Comparison of ENCODE assay signal across 19 cellular contexts in genomic region chr16:50612849-50613198, GRCh38.
A peak's percentile ranks its signal among the peaks of the same experiment; 100 is the strongest.
DNase-seq lines count a peak whose midpoint lies in the region; ATAC-seq and TF ChIP-seq lines count a peak whose summit lies in the region.
"Had no signal": no experiment of that assay in that cellular context is flagged by ENCODE, and none has a peak within 500 bp of the region (broad histone marks: within the 10 kb centered on the region; RNA-seq: fewer than 3 reads in every experiment).

No MANE protein-coding gene starts in this region.

- TF ChIP-seq CTCF in esophagus muscularis mucosa (IDR thresholded peaks at IDR 0.05) (no peak), neural progenitor cell (IDR thresholded peaks at IDR 0.05) (no peak), upper lobe of right lung (IDR thresholded peaks at IDR 0.05) (no peak)

- H3K9ac ChIP-seq in neural progenitor cell = no peak overlapping the region
- H3K9ac ChIP-seq: parathyroid adenoma had no signal

- peaks cover 0 to 3% (median 0%) of the 10 kb centered on the region in 4 donors for H3K36me3 ChIP-seq in esophagus muscularis mucosa
- H3K36me3 ChIP-seq in neural progenitor cell = no peaks in the 10 kb centered on the region
- no peaks in the 10 kb centered on the region for H3K36me3 ChIP-seq in upper lobe of right lung
- H3K36me3 ChIP-seq: BE2C had no signal

- ATAC-seq in activated naive CD4-positive, alpha-beta T cell treated with anti-CD3 and anti-CD28 coated beads, Interleukin-2, amount 50 U/mL, for 72 hours = no peak
- ATAC-seq in upper lobe of right lung (no peak), GM18909 (IDR thresholded peaks at IDR 0.05; ENCODE audit: poor library complexity, unreplicated experiment) (no peak)

- no peak for TF ChIP-seq EP300 in esophagus muscularis mucosa (IDR thresholded peaks at IDR 0.05)

- no peaks in the 10 kb centered on the region for H3K9me3 Mint-ChIP-seq in activated naive CD4-positive, alpha-beta T cell treated with anti-CD3 and anti-CD28 coated beads, Interleukin-2, amount 50 U/mL, for 72 hours
- H3K9me3 Mint-ChIP-seq in activated naive CD4-positive, alpha-beta T cell treated with anti-CD3 and anti-CD28 coated beads, Interleukin-2, amount 10 ng/mL, durations not matched to agents 7 days and 5 days = no peaks in the 10 kb centered on the region
- no peaks in the 10 kb centered on the region for H3K9me3 Mint-ChIP-seq in neural progenitor cell
- H3K9me3 Mint-ChIP-seq: activated CD4-positive, alpha-beta memory T cell treated with anti-CD3 and anti-CD28 coated beads, Interleukin-2, amount 10 ng/mL, durations not matched to agents 7 days and 5 days; activated naive CD4-positive, alpha-beta T cell treated with anti-CD3 and anti-CD28 coated beads, Interleukin-2, amount 50 U/mL, for 24 hours; stimulated activated naive CD8-positive, alpha-beta T cell treated with anti-CD3 and anti-CD28 coated beads, Interleukin-15, Interleukin-2, amounts not matched to agents 100 ng/mL and 50 ng/mL, for 24 hours had no signal

- H3K27ac ChIP-seq in esophagus muscularis mucosa (replicated peaks in 1 of 4) (peak overlapping the region; percentile 85 to 92 (median 88)), neural progenitor cell (no peak overlapping the region), upper lobe of right lung (peak overlapping the region; percentile 63)
- H3K27ac ChIP-seq: HL-60, parathyroid adenoma had no signal

- CTCF ChIA-PET in activated naive CD4-positive, alpha-beta T cell treated with anti-CD3 and anti-CD28 coated beads, Interleukin-2, amount 10 ng/mL, durations not matched to agents 7 days and 5 days (lab: Charles Lee) = no interaction called here

- no peak overlapping the region for H3K4me3 Mint-ChIP-seq in activated naive CD4-positive, alpha-beta T cell treated with anti-CD3 and anti-CD28 coated beads, Interleukin-2, amount 10 ng/mL, durations not matched to agents 7 days and 5 days
- peak overlapping the region; percentile 51 for H3K4me3 Mint-ChIP-seq in neural progenitor cell
- H3K4me3 Mint-ChIP-seq: activated CD4-positive, alpha-beta memory T cell treated with anti-CD3 and anti-CD28 coated beads, Interleukin-2, amount 10 ng/mL, durations not matched to agents 7 days and 5 days; activated naive CD4-positive, alpha-beta T cell treated with anti-CD3 and anti-CD28 coated beads, Interleukin-2, amount 50 U/mL, for 24 hours; stimulated activated naive CD8-positive, alpha-beta T cell treated with anti-CD3 and anti-CD28 coated beads, Interleukin-15, Interleukin-2, amounts not matched to agents 100 ng/mL and 50 ng/mL, for 24 hours had no signal

- no peak for TF ChIP-seq POLR2A in esophagus muscularis mucosa (IDR thresholded peaks at IDR 0.05; ENCODE audit: low read depth)

- H3K4me1 ChIP-seq in esophagus muscularis mucosa = peaks cover 54 to 100% (median 100%) of the 10 kb centered on the region in 4 donors
- H3K4me1 ChIP-seq in neural progenitor cell = peaks cover 11% of the 10 kb centered on the region
- peaks cover 40% of the 10 kb centered on the region for H3K4me1 ChIP-seq in upper lobe of right lung
- H3K4me1 ChIP-seq: BE2C, parathyroid adenoma had no signal

- DNase-seq in activated naive CD4-positive, alpha-beta T cell treated with anti-CD3 and anti-CD28 coated beads, Interleukin-2, amount 50 U/mL, for 72 hours (ENCODE audit: low spot score in 2 of 2) = no peak
- no peak for DNase-seq in activated naive CD4-positive, alpha-beta T cell treated with anti-CD3 and anti-CD28 coated beads, Interleukin-2, amount 10 ng/mL, durations not matched to agents 7 days and 5 days
- DNase-seq in esophagus muscularis mucosa (ENCODE audit: extremely low spot score) (no peak), neural progenitor cell (ENCODE audit: low spot score) (no peak), upper lobe of right lung (no peak), DMS79 treated with DMSO at 0.1 percent for 48 hours (lab: John Stamatoyannopoulos, UW) (no peak), DMS53 (lab: John Stamatoyannopoulos, UW) (no peak)
- DNase-seq: activated CD4-positive, alpha-beta memory T cell treated with anti-CD3 and anti-CD28 coated beads, Interleukin-2, amount 10 ng/mL, durations not matched to agents 7 days and 5 days; BE2C; cortex of kidney; hippocampal formation; IMR-90; stimulated activated CD4-positive, alpha-beta T cell treated with anti-CD3 and anti-CD28 coated beads, Interleukin-4, amount 100 ng/mL, for 1 hour had no signal

- 75% methylated on average over 6 of the region's 6 CpGs for WGBS in esophagus muscularis mucosa

- H3K36me3 Mint-ChIP-seq in activated naive CD4-positive, alpha-beta T cell treated with anti-CD3 and anti-CD28 coated beads, Interleukin-2, amount 50 U/mL, for 72 hours = no peaks in the 10 kb centered on the region
- no peaks in the 10 kb centered on the region for H3K36me3 Mint-ChIP-seq in activated naive CD4-positive, alpha-beta T cell treated with anti-CD3 and anti-CD28 coated beads, Interleukin-2, amount 10 ng/mL, durations not matched to agents 7 days and 5 days
- H3K36me3 Mint-ChIP-seq in neural progenitor cell = peaks cover 30% of the 10 kb centered on the region

- H3K27me3 Mint-ChIP-seq in activated naive CD4-positive, alpha-beta T cell treated with anti-CD3 and anti-CD28 coated beads, Interleukin-2, amount 10 ng/mL, durations not matched to agents 7 days and 5 days = peaks cover 4% of the 10 kb centered on the region
- peaks cover 9% of the 10 kb centered on the region for H3K27me3 Mint-ChIP-seq in neural progenitor cell (ENCODE audit: insufficient read depth, low read depth)
- H3K27me3 Mint-ChIP-seq: activated CD4-positive, alpha-beta memory T cell treated with anti-CD3 and anti-CD28 coated beads, Interleukin-2, amount 10 ng/mL, durations not matched to agents 7 days and 5 days; activated naive CD4-positive, alpha-beta T cell treated with anti-CD3 and anti-CD28 coated beads, Interleukin-2, amount 50 U/mL, for 24 hours; stimulated activated naive CD8-positive, alpha-beta T cell treated with anti-CD3 and anti-CD28 coated beads, Interleukin-15, Interleukin-2, amounts not matched to agents 100 ng/mL and 50 ng/mL, for 24 hours had no signal

- H3K27me3 ChIP-seq in esophagus muscularis mucosa (no peaks in the 10 kb centered on the region), neural progenitor cell (peaks cover 45% of the 10 kb centered on the region), upper lobe of right lung (no peaks in the 10 kb centered on the region)
- H3K27me3 ChIP-seq: BE2C had no signal

- peaks cover 16% of the 10 kb centered on the region for H3F3A ChIP-seq in neural progenitor cell (ENCODE audit: low read depth)

- H3K9me3 ChIP-seq in esophagus muscularis mucosa = no peaks in the 10 kb centered on the region
- H3K9me3 ChIP-seq in neural progenitor cell (ENCODE audit: low read depth) = no peaks in the 10 kb centered on the region
- no peaks in the 10 kb centered on the region for H3K9me3 ChIP-seq in upper lobe of right lung
- H3K9me3 ChIP-seq: BE2C had no signal

- H3K4me3 ChIP-seq in esophagus muscularis mucosa (no peak overlapping the region), neural progenitor cell (no peak overlapping the region), upper lobe of right lung (no peak overlapping the region)
- H3K4me3 ChIP-seq: skin epidermis had no signal

- H2AFZ ChIP-seq in neural progenitor cell (replicated peaks) = no peak overlapping the region
- H2AFZ ChIP-seq: parathyroid adenoma had no signal

- intact Hi-C loops in esophagus muscularis mucosa (cut with DNase I) (no loop called here), upper lobe of right lung (cut with DNase I) (no loop called here)

- no peaks in the 10 kb centered on the region for H3K79me2 ChIP-seq in neural progenitor cell (ENCODE audit: low read depth)
- H3K79me2 ChIP-seq: parathyroid adenoma had no signal

- H3K4me2 ChIP-seq in neural progenitor cell = no peak overlapping the region

- H3K4me1 Mint-ChIP-seq in activated naive CD4-positive, alpha-beta T cell treated with anti-CD3 and anti-CD28 coated beads, Interleukin-2, amount 10 ng/mL, durations not matched to agents 7 days and 5 days = peaks cover 18% of the 10 kb centered on the region
- peaks cover 70% of the 10 kb centered on the region for H3K4me1 Mint-ChIP-seq in neural progenitor cell

- peak overlapping the region; percentile 28 to 85 for H3K27ac Mint-ChIP-seq in activated naive CD4-positive, alpha-beta T cell treated with anti-CD3 and anti-CD28 coated beads, Interleukin-2, amount 50 U/mL, for 72 hours
- H3K27ac Mint-ChIP-seq in activated naive CD4-positive, alpha-beta T cell treated with anti-CD3 and anti-CD28 coated beads, Interleukin-2, amount 10 ng/mL, durations not matched to agents 7 days and 5 days = no peak overlapping the region
- peak overlapping the region; percentile 31 for H3K27ac Mint-ChIP-seq in neural progenitor cell
- H3K27ac Mint-ChIP-seq: activated CD4-positive, alpha-beta memory T cell treated with anti-CD3 and anti-CD28 coated beads, Interleukin-2, amount 10 ng/mL, durations not matched to agents 7 days and 5 days; activated naive CD4-positive, alpha-beta T cell treated with anti-CD3 and anti-CD28 coated beads, Interleukin-2, amount 50 U/mL, for 24 hours; stimulated activated naive CD8-positive, alpha-beta T cell treated with anti-CD3 and anti-CD28 coated beads, Interleukin-15, Interleukin-2, amounts not matched to agents 100 ng/mL and 50 ng/mL, for 24 hours had no signal

- H4K20me1 ChIP-seq in neural progenitor cell (ENCODE audit: low read depth) = peaks cover 22% of the 10 kb centered on the region
